ENCODE assay signal across 6 cellular contexts in genomic region chr3:52845691-52846426, GRCh38. TPM values are rescaled to one million over a fixed set of nuclear protein-coding genes. Genes with fewer than 3 reads are reported as not detected.
DNase-seq lines count a peak whose midpoint lies in the region; ATAC-seq, FAIRE-seq and TF ChIP-seq lines count a peak whose summit lies in the region.

No MANE protein-coding gene starts in this region.

- ATAC-seq in right lobe of liver, result peak in 2 of 4 donors; percentile 0 to 2
- ATAC-seq in GM18907 (IDR thresholded peaks at IDR 0.05; ENCODE audit: unreplicated experiment), result no peak

- WGBS in right lobe of liver (ENCODE audit: insufficient coverage, low coverage, low lambda C conversion rate, missing lambda C conversion rate), result 60% methylated on average over 7 of the region's 7 CpGs
- 61 to 67% (median 65%) methylated on average over 6 to 7 of the region's 7 CpGs for WGBS in small intestine, 3 donors

- H3K4me3 ChIP-seq in right lobe of liver, result peak overlapping the region in 1 of 3 donors; percentile 3
- H3K4me3 ChIP-seq in small intestine (ENCODE audit: low read depth in 1 of 2, low read length in 2 of 2), result no peak overlapping the region

- H3K4me1 ChIP-seq in right lobe of liver (peaks cover 0 to 58% (median 23%) of the 10 kb centered on the region in 4 donors), small intestine (ENCODE audit: control insufficient read depth in 2 of 2, insufficient read depth in 1 of 2, low read depth in 1 of 2, low read length in 1 of 2) (no peaks in the 10 kb centered on the region)

- H3K36me3 ChIP-seq in right lobe of liver, result peaks cover 0 to 13% (median 5%) of the 10 kb centered on the region in 4 donors
- H3K36me3 ChIP-seq in small intestine (ENCODE audit: control insufficient read depth in 2 of 2, insufficient read depth in 2 of 2, low read length in 2 of 2), result no peaks in the 10 kb centered on the region

- peak overlapping the region; percentile 79 to 96 (median 80) for H3K27ac ChIP-seq in right lobe of liver
- no peak overlapping the region for H3K27ac ChIP-seq in small intestine (ENCODE audit: low read depth in 1 of 2, low read length in 1 of 2)

- no peaks in the 10 kb centered on the region for H3K27me3 ChIP-seq in right lobe of liver
- no peaks in the 10 kb centered on the region for H3K27me3 ChIP-seq in small intestine (ENCODE audit: control insufficient read depth in 2 of 2, insufficient read depth in 2 of 2, low read length in 2 of 2)

- no peak for FAIRE-seq in small intestine (lab: Jason Lieb, UNC)

- TF ChIP-seq POLR2A in right lobe of liver (IDR thresholded peaks at IDR 0.05), result no peak

- POLR2A ChIA-PET in GM10248 (lab: Yijun Ruan, JAX), result no interaction called here

- DNase-seq in GM10248 (ENCODE audit: extremely low spot score) (no peak), right lobe of liver (no peak), dedifferentiated amniotic fluid mesenchymal stem cell (ENCODE audit: extremely low spot score) (no peak), small intestine (no peak)
- peak; percentile 21 to 25 for DNase-seq in activated CD4-positive, alpha-beta T cell treated with anti-CD3 and anti-CD28 coated beads, Interleukin-2, amount 50 U/mL, for 48 hours

- no peaks in the 10 kb centered on the region for H3K9me3 ChIP-seq in right lobe of liver
- no peaks in the 10 kb centered on the region for H3K9me3 ChIP-seq in small intestine (ENCODE audit: control insufficient read depth, low read depth)

- TF ChIP-seq CTCF in GM10248 (IDR thresholded peaks at IDR 0.05; ENCODE audit: control extremely low read depth, extremely low read depth, low read depth, missing control alignments) (peak; percentile 33), right lobe of liver (IDR thresholded peaks at IDR 0.05) (peak in 3 of 4 donors; percentile 28 to 30 (median 29))

- intact Hi-C loops in right lobe of liver (cut with DNase I), result no loop called here

- CTCF ChIA-PET in GM10248 (lab: Yijun Ruan, JAX), result interaction anchor here (0.8 to 1.8 kb wide), 12 partner anchors 11 to 259 kb away, joined by 3 to 6 read pairs (median 3); partner anchors contain the start of gene MUSTN1

RNA-seq across cellular contexts. Expression of gene MUSTN1, which starts 11.0 kb away (rescaled TPM):
- total RNA-seq in right lobe of liver, result 1 to 10 TPM in 3 of 6 experiments, under 1 TPM in 1, not detected in 2; 0.59 to 9.9 (median 5.7) TPM
- polyA plus RNA-seq in small intestine, result 10 to 100 TPM in 1 of 3 donors, 1 to 10 TPM in 2; 5.4 to 32.3 (median 9.4) TPM

RNA-seq across cellular contexts. Expression of gene ITIH4, which starts 15.4 kb away (rescaled TPM):
- total RNA-seq in right lobe of liver, result 1,000 to 10,000 TPM; 1,573 to 4,137 (median 3,531) TPM
- polyA plus RNA-seq in small intestine, result 1 to 10 TPM in 2 of 3 donors, under 1 TPM in 1; 0.67 to 4.9 (median 2.7) TPM

RNA-seq across cellular contexts. Expression of gene ITIH3, which starts 51.3 kb away (rescaled TPM):
- 1,000 to 10,000 TPM in 3 of 6 experiments, 100 to 1,000 TPM in 3; 742 to 1,822 (median 982) TPM for total RNA-seq in right lobe of liver
- 1 to 10 TPM in 1 of 3 donors, not detected in 2; 1.8 TPM for polyA plus RNA-seq in small intestine

RNA-seq across cellular contexts. Expression of gene STIMATE, which starts 51.5 kb away (rescaled TPM):
- 10 to 100 TPM; 17.4 to 48.5 (median 33.8) TPM for total RNA-seq in right lobe of liver
- polyA plus RNA-seq in small intestine, result 1 to 10 TPM in 2 of 3 donors, not detected in 1; 2.7 to 6.8 TPM

Comparison
In these comparisons a context has a peak if more than half of its experiments do, and no peak if none do; other contexts are left out.
1. DNase-seq: peak in activated CD4-positive, alpha-beta T cell treated with anti-CD3 and anti-CD28 coated beads, Interleukin-2, amount 50 U/mL, for 48 hours (2 of 2); none in GM10248 (single experiment), right lobe of liver (0 of 3), dedifferentiated amniotic fluid mesenchymal stem cell (single experiment) and small intestine (single experiment).
2. H3K27ac ChIP-seq: peak in right lobe of liver (3 of 3); none in small intestine (0 of 2).